Comparison of ENCODE assay signal across 19 cellular contexts in genomic region chr2:127610561-127610960, GRCh38. TPM values are rescaled to one million over a fixed set of nuclear protein-coding genes. Genes with fewer than 3 reads are reported as not detected.
DNase-seq lines count a peak whose midpoint lies in the region; ATAC-seq and TF ChIP-seq lines count a peak whose summit lies in the region.
"Had no signal": no experiment of that assay in that cellular context is flagged by ENCODE, and none has a peak within 500 bp of the region (broad histone marks: within the 10 kb centered on the region; RNA-seq: fewer than 3 reads in every experiment).

No MANE protein-coding gene starts in this region.

- POLR2A ChIA-PET in WTC11 (lab: Charles Lee), result interaction anchor here (1.1 kb wide), 1 partner anchor 37 kb away, joined by 3 read pairs; no protein-coding TSS in a partner anchor

- WGBS in sigmoid colon, 2 donors, result 91 to 92% methylated on average over 1 of the region's 1 CpG

- CTCF ChIA-PET in WTC11 (lab: Charles Lee), result interaction anchor here (1.2 to 2.2 kb wide), 2 partner anchors 11 to 19 kb away, joined by 3 to 12 read pairs; no protein-coding TSS in a partner anchor

- no peaks in the 10 kb centered on the region for H3K4me1 ChIP-seq in sigmoid colon
- H3K4me1 ChIP-seq: A549 had no signal

- ATAC-seq in Right ventricle myocardium superior (ENCODE audit: poor library complexity) (no peak), GM21723 (IDR thresholded peaks at IDR 0.05; ENCODE audit: unreplicated experiment) (no peak), HG02840 (IDR thresholded peaks at IDR 0.05; ENCODE audit: low FRiP score, unreplicated experiment) (no peak), WTC11 (no peak)
- ATAC-seq: A549, Right ventricle myocardium inferior had no signal

- no peak for TF ChIP-seq EP300 in sigmoid colon (IDR thresholded peaks at IDR 0.05)

- H3K36me3 Mint-ChIP-seq in WTC11, result peaks cover 4% of the 10 kb centered on the region; the same call in 1 of the 2 replicates

- intact Hi-C loops in cardiac septum (cut with DNase I), result no loop called here
- intact Hi-C loops in Right ventricle myocardium superior (cut with DNase I), result no loop called here
- intact Hi-C loops in sigmoid colon (cut with DNase I), result no loop called here

- TF ChIP-seq POLR2A in sigmoid colon (IDR thresholded peaks at IDR 0.05), result no peak

- no peak overlapping the region for H3K4me3 Mint-ChIP-seq in WTC11
- H3K4me3 Mint-ChIP-seq: HFFc6 had no signal

- no peaks in the 10 kb centered on the region for H3K27me3 Mint-ChIP-seq in WTC11 (ENCODE audit: low read depth)

- no peak overlapping the region for H3K27ac Mint-ChIP-seq in WTC11
- H3K27ac Mint-ChIP-seq: HFFc6 had no signal

- peaks cover 21% of the 10 kb centered on the region for H3K9me3 Mint-ChIP-seq in WTC11

- no peaks in the 10 kb centered on the region for H3K36me3 ChIP-seq in sigmoid colon

- no peaks in the 10 kb centered on the region for H3K4me1 Mint-ChIP-seq in WTC11

- no peak overlapping the region for H3K4me3 ChIP-seq in coronary artery
- no peak overlapping the region for H3K4me3 ChIP-seq in sigmoid colon
- H3K4me3 ChIP-seq: A549 had no signal

- TF ChIP-seq CTCF in coronary artery (IDR thresholded peaks at IDR 0.05) (no peak), sigmoid colon (IDR thresholded peaks at IDR 0.05) (no peak), WTC11 (IDR thresholded peaks at IDR 0.05) (no peak)

- H3K27ac ChIP-seq in coronary artery (no peak overlapping the region), sigmoid colon (no peak overlapping the region)
- H3K27ac ChIP-seq: A549, C4-2B had no signal

- H3K27me3 ChIP-seq in sigmoid colon, result no peaks in the 10 kb centered on the region

- peak; percentile 46 for DNase-seq in cardiac septum (ENCODE audit: low spot score)
- DNase-seq in Right ventricle myocardium superior, result no peak
- peak; percentile 41 for DNase-seq in coronary artery (ENCODE audit: low spot score)
- DNase-seq in sigmoid colon, result peak; percentile 22
- no peak for DNase-seq in WTC11 (ENCODE audit: low spot score)
- DNase-seq: DMS153, HFFc6, KG1, NCI-H1092 treated with DMSO at 0.1 percent for 48 hours, NCI-H1694 treated with DMSO at 0.1 percent for 48 hours, NCI-H2107, NCI-H2227 treated with DMSO at 0.1 percent for 48 hours had no signal

- peaks cover 0 to 8% (median 3%) of the 10 kb centered on the region in 4 donors for H3K9me3 ChIP-seq in sigmoid colon

TF ChIP-seq in WTC11, 78 proteins besides CTCF, POLR2A, EP300 and RAD21:
- TF ChIP-seq TCF7 (CRISPR knock-in tag; IDR thresholded peaks at IDR 0.05; ENCODE audit: low read depth), result no peak
- TF ChIP-seq ATF3 (CRISPR knock-in tag; conservative IDR thresholded peaks at IDR 0.05), result no peak
- no peak for TF ChIP-seq ZNF317 (CRISPR knock-in tag; IDR thresholded peaks at IDR 0.05; ENCODE audit: borderline replicate concordance, low read depth)
- no peak for TF ChIP-seq ZNF532 (CRISPR knock-in tag; IDR thresholded peaks at IDR 0.05; ENCODE audit: borderline replicate concordance)
- TF ChIP-seq CREM (CRISPR knock-in tag; IDR thresholded peaks at IDR 0.05), result no peak
- no peak for TF ChIP-seq NR3C1 (CRISPR knock-in tag; conservative IDR thresholded peaks at IDR 0.05; ENCODE audit: low read depth)
- no peak for TF ChIP-seq CREB1 (CRISPR knock-in tag; IDR thresholded peaks at IDR 0.05)
- TF ChIP-seq USF1 (CRISPR knock-in tag; IDR thresholded peaks at IDR 0.05), result no peak
- no peak for TF ChIP-seq NFYB (CRISPR knock-in tag; conservative IDR thresholded peaks at IDR 0.05; ENCODE audit: low read depth)

RNA-seq across cellular contexts. Expression of gene GPR17, which starts 35.4 kb away (rescaled TPM):
- 0.19 TPM for total RNA-seq in cardiac septum
- not detected for total RNA-seq in Right ventricle myocardium superior
- 1 to 10 TPM in 1 of 4 donors, under 1 TPM in 2, not detected in 1; 0.36 to 1.4 (median 0.66) TPM for total RNA-seq in sigmoid colon
- under 1 TPM in 2 of 3 donors, not detected in 1; 0.48 to 0.60 TPM for polyA plus RNA-seq in sigmoid colon
- total RNA-seq in WTC11 (2021), result not detected in 3 replicates
- total RNA-seq: H1, HepG2, HFFc6 had no signal
- polyA plus RNA-seq: A549, HepG2 had no signal

Comparison
In these comparisons a context has a peak if more than half of its experiments do, and no peak if none do; other contexts are left out.
1. DNase-seq: peak in cardiac septum (single experiment), coronary artery (single experiment) and sigmoid colon (single experiment); none in Right ventricle myocardium superior (single experiment) and WTC11 (single experiment).